8 cellular contexts compared by ENCODE assay signal in the genomic region with DNA sequence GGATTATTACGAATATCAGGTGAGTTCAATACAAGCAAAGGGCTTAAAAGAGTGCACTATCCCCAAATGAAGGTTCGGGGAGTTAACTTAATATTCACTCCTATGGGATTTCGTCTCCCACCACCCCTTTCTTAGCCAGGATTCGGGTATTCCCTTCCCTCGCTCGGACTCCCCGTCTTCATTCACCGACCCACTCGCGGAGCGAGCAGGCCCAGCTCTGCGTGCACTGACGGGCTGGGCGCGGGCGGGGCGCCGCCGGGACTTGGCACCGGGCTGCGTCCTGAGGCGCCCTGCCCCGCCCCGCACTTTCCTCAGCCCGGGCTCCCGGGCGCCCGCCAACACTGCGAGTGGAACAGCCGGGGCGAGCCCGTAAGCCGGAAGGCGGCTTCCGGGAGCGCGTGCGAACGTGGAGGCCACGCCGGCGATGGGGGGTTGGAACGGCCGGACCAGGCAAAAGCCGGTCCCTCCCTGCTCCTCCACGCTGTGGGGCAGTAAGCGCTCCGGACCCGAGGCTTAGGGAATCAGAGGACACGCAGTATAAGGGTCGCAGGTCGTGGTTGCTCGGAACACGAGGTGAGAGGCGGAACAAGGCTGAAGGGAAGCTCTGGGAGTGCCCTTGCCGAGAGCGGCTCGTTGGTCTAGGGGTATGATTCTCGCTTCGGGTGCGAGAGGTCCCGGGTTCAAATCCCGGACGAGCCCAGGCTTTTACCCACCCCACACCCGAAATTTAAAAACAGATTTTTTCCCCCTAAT. TPM values are rescaled to one million over a fixed set of nuclear protein-coding genes. Genes with fewer than 3 reads are reported as not detected.
DNase-seq lines count a peak whose midpoint lies in the region; FAIRE-seq and TF ChIP-seq lines count a peak whose summit lies in the region.

No MANE protein-coding gene starts in this region.

- no peak for TF ChIP-seq CTCF in fibroblast of villous mesenchyme (IDR thresholded peaks at IDR 0.05; ENCODE audit: insufficient read depth, low read depth, low read length)
- no peak for TF ChIP-seq CTCF in neural progenitor cell (IDR thresholded peaks at IDR 0.05)

- H3K27ac ChIP-seq in neural progenitor cell (no peak overlapping the region), stomach smooth muscle (ENCODE audit: low read length) (peak overlapping the region; percentile 73)

- H3F3A ChIP-seq in neural progenitor cell (ENCODE audit: low read depth), result peaks cover 24% of the 10 kb centered on the region

- H3K9me3 ChIP-seq in neural progenitor cell (ENCODE audit: low read depth), result no peaks in the 10 kb centered on the region
- H3K9me3 ChIP-seq in stomach smooth muscle (ENCODE audit: control insufficient read depth in 2 of 2, low read length in 2 of 2), result no peaks in the 10 kb centered on the region

- peak overlapping the region; percentile 97 for H3K4me2 ChIP-seq in neural progenitor cell

- FAIRE-seq in H54 (lab: Jason Lieb, UNC), result no peak

- H3K4me1 Mint-ChIP-seq in neural progenitor cell, result peaks cover 23% of the 10 kb centered on the region

- H3K4me3 ChIP-seq in fibroblast of villous mesenchyme (ENCODE audit: low read depth, low read length) (peak overlapping the region; percentile 92), neural progenitor cell (peak overlapping the region; percentile 99), stomach smooth muscle (ENCODE audit: low read length in 2 of 2) (peak overlapping the region; percentile 91 to 94)

- peak; percentile 96 for DNase-seq in ELF-1 (ENCODE audit: low read depth, low spot score)
- peak; percentile 62 for DNase-seq in H54 (ENCODE audit: insufficient read length, low spot score)
- DNase-seq in LoVo (ENCODE audit: low spot score), result peak; percentile 88
- DNase-seq in RPMI8226, result peak; percentile 95
- peak; percentile 75 for DNase-seq in activated effector memory CD4-positive, alpha-beta T cell treated with Interleukin-2 at 50 U/mL for 16 hours
- DNase-seq in fibroblast of villous mesenchyme (ENCODE audit: low read depth), result peak; percentile 82
- DNase-seq in neural progenitor cell (ENCODE audit: low spot score), result peak; percentile 87

- H3K4me1 ChIP-seq in neural progenitor cell (peaks cover 10% of the 10 kb centered on the region), stomach smooth muscle (ENCODE audit: control insufficient read depth, insufficient read depth, low read length) (peaks cover 7% of the 10 kb centered on the region)

- peaks cover 6% of the 10 kb centered on the region for H3K36me3 Mint-ChIP-seq in neural progenitor cell

- H3K4me3 Mint-ChIP-seq in neural progenitor cell, result peak overlapping the region; percentile 95

- H3K36me3 ChIP-seq in neural progenitor cell (no peaks in the 10 kb centered on the region), stomach smooth muscle (ENCODE audit: control insufficient read depth in 2 of 2, insufficient read depth in 2 of 2, low read length in 2 of 2) (no peaks in the 10 kb centered on the region)

- peak; percentile 41; the same call in 1 of the 2 replicates for TF ChIP-seq POLR2A in H54 (IDR thresholded peaks at IDR 0.05; ENCODE audit: low read depth, low read length)

- H3K9ac ChIP-seq in neural progenitor cell (no peak overlapping the region), stomach smooth muscle (ENCODE audit: low read length in 2 of 2) (peak overlapping the region; percentile 76 to 84)

- H3K27me3 ChIP-seq in neural progenitor cell (peaks cover 17% of the 10 kb centered on the region), stomach smooth muscle (ENCODE audit: control insufficient read depth in 1 of 2, insufficient read depth in 2 of 2, low read length in 2 of 2) (no peaks in the 10 kb centered on the region)

- H4K20me1 ChIP-seq in neural progenitor cell (ENCODE audit: low read depth), result no peaks in the 10 kb centered on the region

- H3K9me3 Mint-ChIP-seq in neural progenitor cell, result peaks cover 8% of the 10 kb centered on the region

- H3K79me2 ChIP-seq in neural progenitor cell (ENCODE audit: low read depth), result no peaks in the 10 kb centered on the region

- H3K27ac Mint-ChIP-seq in neural progenitor cell, result peak overlapping the region; percentile 85

- H2AFZ ChIP-seq in neural progenitor cell (replicated peaks), result peak overlapping the region; percentile 97

- H3K27me3 Mint-ChIP-seq in neural progenitor cell (ENCODE audit: insufficient read depth, low read depth), result peaks cover 38% of the 10 kb centered on the region

RNA-seq across cellular contexts. Expression of gene MPZL1, which starts 7.5 kb away (rescaled TPM):
- total RNA-seq in fibroblast of villous mesenchyme, result 163 and 358 TPM in 2 replicates
- total RNA-seq in neural progenitor cell (ENCODE audit: low replicate concordance), result 121 and 125 TPM in 2 replicates
